28 cellular contexts compared by ENCODE assay signal in the genomic region with DNA sequence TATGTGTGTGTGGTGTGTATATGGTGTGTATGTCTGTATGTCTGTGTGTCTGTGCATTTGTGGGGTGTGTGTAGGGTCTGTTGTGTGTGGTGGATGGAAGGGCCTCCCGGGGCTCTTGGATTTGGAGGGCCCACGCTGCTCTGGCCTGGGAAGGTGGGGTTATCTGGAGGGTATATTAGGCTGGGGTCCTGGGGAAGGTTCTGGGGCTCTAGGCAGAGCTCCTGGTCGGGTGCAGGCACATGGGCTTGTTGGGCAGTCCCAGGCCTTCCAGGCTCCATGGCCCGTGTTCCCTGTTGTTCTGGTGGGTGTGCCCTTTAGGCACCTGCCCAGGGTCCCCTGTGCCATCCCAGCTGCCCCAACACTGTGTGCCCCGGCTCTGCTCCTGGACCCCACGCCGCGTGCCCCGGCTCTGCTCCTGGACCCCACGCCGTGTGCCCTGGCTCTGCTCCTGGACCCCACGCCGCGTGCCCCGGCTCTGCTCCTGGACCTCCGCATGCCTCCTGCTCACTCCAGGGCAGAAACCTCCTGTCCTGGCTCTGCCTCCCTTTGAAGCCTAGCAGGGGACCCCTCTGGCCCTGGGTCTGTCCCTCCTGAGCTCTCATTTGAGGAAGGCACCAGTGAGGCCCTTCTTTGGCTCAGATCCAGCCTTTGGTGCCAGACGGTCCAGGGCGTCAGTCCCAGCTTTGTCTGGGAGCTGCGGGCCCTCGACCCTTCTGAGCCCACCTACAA. TPM values are rescaled to one million over a fixed set of nuclear protein-coding genes. Genes with fewer than 3 reads are reported as not detected.
DNase-seq lines count a peak whose midpoint lies in the region; ATAC-seq and TF ChIP-seq lines count a peak whose summit lies in the region.
"Had no signal": no experiment of that assay in that cellular context is flagged by ENCODE, and none has a peak within 500 bp of the region (broad histone marks: within the 10 kb centered on the region; RNA-seq: fewer than 3 reads in every experiment).

No MANE protein-coding gene starts in this region.

- H3K36me3 Mint-ChIP-seq in natural killer cell treated with Interleukin-12 subunit alpha and Interleukin-12 subunit beta and Interleukin-15 and Interleukin-18, amount 100 ng/mL, for 72 hours, result no peaks in the 10 kb centered on the region
- no peaks in the 10 kb centered on the region for H3K36me3 Mint-ChIP-seq in natural killer cell
- no peaks in the 10 kb centered on the region for H3K36me3 Mint-ChIP-seq in type B pancreatic cell

- peak overlapping the region; percentile 66 for H3K23ac ChIP-seq in mesendoderm (ENCODE audit: low read length)

- no peak overlapping the region for H3K18ac ChIP-seq in mesendoderm (ENCODE audit: low read length)

- peaks cover 6% of the 10 kb centered on the region in 2 donors for H3K4me1 Mint-ChIP-seq in natural killer cell treated with Interleukin-12 subunit alpha and Interleukin-12 subunit beta and Interleukin-15 and Interleukin-18, amount 100 ng/mL, for 72 hours (ENCODE audit: low read depth in 2 of 2)
- H3K4me1 Mint-ChIP-seq in natural killer cell (no peaks in the 10 kb centered on the region), type B pancreatic cell (ENCODE audit: unreplicated experiment) (peaks cover 14% of the 10 kb centered on the region)
- H3K4me1 Mint-ChIP-seq: IgD-negative memory B cell had no signal

- peak; percentile 21 for DNase-seq in DMS53 (lab: John Stamatoyannopoulos, UW)
- no peak for DNase-seq in DMS53 treated with DMSO at 0.1 percent for 48 hours (lab: John Stamatoyannopoulos, UW; ENCODE audit: unreplicated experiment)
- DNase-seq in natural killer cell treated with Interleukin-12 subunit alpha and Interleukin-12 subunit beta and Interleukin-15 and Interleukin-18, amount 100 ng/mL, for 72 hours (ENCODE audit: low spot score), result peak; percentile 42
- DNase-seq in natural killer cell, result no peak
- no peak for DNase-seq in mesendoderm
- DNase-seq in type B pancreatic cell (ENCODE audit: extremely low spot score, unreplicated experiment), result no peak
- no peak for DNase-seq in nucleus accumbens (lab: John Stamatoyannopoulos, UW)
- DNase-seq: ACHN; CD4-positive, alpha-beta T cell; COR-L47; DND-41; GM23248; Karpas-422; MV-4-11; NCI-H1105 treated with DMSO at 0.1 percent for 48 hours; NCI-H1694; NCI-H2081; NCI-H446; NCI-H526; SIG-M5 had no signal

- H3K4ac ChIP-seq in mesendoderm (ENCODE audit: low read depth, low read length), result no peak overlapping the region

- no peaks in the 10 kb centered on the region for H3K79me1 ChIP-seq in mesendoderm (ENCODE audit: low read length)

- H3K27ac Mint-ChIP-seq in natural killer cell treated with Interleukin-12 subunit alpha and Interleukin-12 subunit beta and Interleukin-15 and Interleukin-18, amount 100 ng/mL, for 72 hours, result no peak overlapping the region
- H3K27ac Mint-ChIP-seq in natural killer cell (no peak overlapping the region), type B pancreatic cell (peak overlapping the region; percentile 57)
- H3K27ac Mint-ChIP-seq: CD4-positive, alpha-beta T cell; IgD-negative memory B cell had no signal

- no peak overlapping the region for H3K4me3 ChIP-seq in mesendoderm (ENCODE audit: low read length)
- H3K4me3 ChIP-seq: BLaER1, GM12878, GM23248, HAP-1 had no signal

- H3K4me2 ChIP-seq in mesendoderm (ENCODE audit: low read length), result no peak overlapping the region
- H3K4me2 ChIP-seq: BLaER1 had no signal

- no peak for ATAC-seq in natural killer cell treated with Interleukin-12 subunit alpha and Interleukin-12 subunit beta and Interleukin-15 and Interleukin-18, amount 100 ng/mL, for 72 hours
- ATAC-seq in natural killer cell (no peak), GM19463 (IDR thresholded peaks at IDR 0.05; ENCODE audit: unreplicated experiment) (no peak)
- ATAC-seq: GM12878 had no signal

- no peaks in the 10 kb centered on the region for H3K36me3 ChIP-seq in mesendoderm (ENCODE audit: control insufficient read depth, insufficient read depth, low read length)
- H3K36me3 ChIP-seq: BLaER1, HAP-1 had no signal

- no peak overlapping the region for H4K5ac ChIP-seq in mesendoderm (ENCODE audit: low read length)

- intact Hi-C loops in natural killer cell (cut with micrococcal nuclease), result no loop called here

- H3K4me1 ChIP-seq in mesendoderm (ENCODE audit: control insufficient read depth, low read depth, low read length), result no peaks in the 10 kb centered on the region
- H3K4me1 ChIP-seq: HAP-1 had no signal

- H3K9ac ChIP-seq in mesendoderm (ENCODE audit: low read length), result no peak overlapping the region
- H3K9ac ChIP-seq: BLaER1, GM23248 had no signal

- H3K27ac ChIP-seq in mesendoderm (ENCODE audit: low read depth, low read length), result no peak overlapping the region
- H3K27ac ChIP-seq: 22Rv1, BLaER1, GM23248 had no signal

- no peak overlapping the region for H2BK15ac ChIP-seq in mesendoderm (replicated peaks; ENCODE audit: low read depth)

- no peak overlapping the region for H2AK5ac ChIP-seq in mesendoderm (ENCODE audit: low read length)

- no peaks in the 10 kb centered on the region for H3K27me3 ChIP-seq in mesendoderm (ENCODE audit: insufficient read depth, low read length, poor library complexity)

- WGBS in mesendoderm (ENCODE audit: extremely low coverage, insufficient coverage, low lambda C conversion rate), result no CpG with 5 or more reads among the region's 20 CpGs

- H3K9me3 Mint-ChIP-seq in natural killer cell treated with Interleukin-12 subunit alpha and Interleukin-12 subunit beta and Interleukin-15 and Interleukin-18, amount 100 ng/mL, for 72 hours, result no peaks in the 10 kb centered on the region
- H3K9me3 Mint-ChIP-seq in natural killer cell (no peaks in the 10 kb centered on the region), type B pancreatic cell (no peaks in the 10 kb centered on the region)
- H3K9me3 Mint-ChIP-seq: CD4-positive, alpha-beta T cell had no signal

- no peak overlapping the region for H3K56ac ChIP-seq in mesendoderm (ENCODE audit: low read length)

- TF ChIP-seq CTCF in natural killer cell (IDR thresholded peaks at IDR 0.05) (no peak), type B pancreatic cell (conservative IDR thresholded peaks at IDR 0.05) (no peak)

- H2BK5ac ChIP-seq in mesendoderm (ENCODE audit: low read length), result no peak overlapping the region

- H2BK120ac ChIP-seq in mesendoderm (ENCODE audit: low read depth, low read length), result no peak overlapping the region

- H3K4me3 Mint-ChIP-seq in natural killer cell treated with Interleukin-12 subunit alpha and Interleukin-12 subunit beta and Interleukin-15 and Interleukin-18, amount 100 ng/mL, for 72 hours, result no peak overlapping the region
- H3K4me3 Mint-ChIP-seq in natural killer cell (no peak overlapping the region), type B pancreatic cell (no peak overlapping the region)
- H3K4me3 Mint-ChIP-seq: CD4-positive, alpha-beta T cell; IgD-negative memory B cell had no signal

- H3K27me3 Mint-ChIP-seq in natural killer cell treated with Interleukin-12 subunit alpha and Interleukin-12 subunit beta and Interleukin-15 and Interleukin-18, amount 100 ng/mL, for 72 hours, result peaks cover 3% of the 10 kb centered on the region in 2 donors
- H3K27me3 Mint-ChIP-seq in natural killer cell (ENCODE audit: low read depth in 2 of 2), result peaks cover 0 to 7% of the 10 kb centered on the region in 2 donors
- peaks cover 9% of the 10 kb centered on the region for H3K27me3 Mint-ChIP-seq in type B pancreatic cell

- H4K8ac ChIP-seq in mesendoderm (ENCODE audit: low read depth, low read length), result no peak overlapping the region

- no peaks in the 10 kb centered on the region for H3K79me2 ChIP-seq in mesendoderm (ENCODE audit: control insufficient read depth, insufficient read depth, low read length)

RNA-seq across cellular contexts. Expression of gene MYT1, which starts 10.2 kb away (rescaled TPM):
- total RNA-seq in natural killer cell treated with Interleukin-12 subunit alpha and Interleukin-12 subunit beta and Interleukin-15 and Interleukin-18, amount 100 ng/mL, for 72 hours, result not detected
- total RNA-seq in natural killer cell (not detected), type B pancreatic cell (ENCODE audit: low replicate concordance) (2.9 and 4.9 TPM in 2 replicates)
- polyA plus RNA-seq in mesendoderm (2013, experiment 1 of 2), result 0.32 TPM
- 0.31 TPM for polyA plus RNA-seq in mesendoderm (2013, experiment 2 of 2)
- total RNA-seq: GM12878, GM23248, M059J, RPMI7951 had no signal
- polyA plus RNA-seq: GM23248, IgD-negative memory B cell had no signal

RNA-seq across cellular contexts. Expression of gene NPBWR2, which starts 46.7 kb away (rescaled TPM):
- total RNA-seq in natural killer cell treated with Interleukin-12 subunit alpha and Interleukin-12 subunit beta and Interleukin-15 and Interleukin-18, amount 100 ng/mL, for 72 hours, result not detected
- not detected for total RNA-seq in natural killer cell
- not detected for polyA plus RNA-seq in mesendoderm (2013, experiment 1 of 2)
- polyA plus RNA-seq in mesendoderm (2013, experiment 2 of 2), result not detected
- not detected in 2 replicates for total RNA-seq in type B pancreatic cell (ENCODE audit: low replicate concordance)
- total RNA-seq: GM12878, GM23248, M059J, RPMI7951 had no signal
- polyA plus RNA-seq: GM12878, GM23248, IgD-negative memory B cell had no signal

Comparison
In these comparisons a context has a peak if more than half of its experiments do, and no peak if none do; other contexts are left out.
1. DNase-seq: peak in DMS53 (single experiment) and natural killer cell treated with Interleukin-12 subunit alpha and Interleukin-12 subunit beta and Interleukin-15 and Interleukin-18, amount 100 ng/mL, for 72 hours (single experiment); none in DMS53 treated with DMSO at 0.1 percent for 48 hours (single experiment), natural killer cell (single experiment), mesendoderm (single experiment), type B pancreatic cell (single experiment) and nucleus accumbens (0 of 56).